Comparison of ENCODE assay signal across 2 cellular contexts in genomic region chr4:61922766-61923165, GRCh38.
TF ChIP-seq lines count a peak whose summit lies in the region.

No MANE protein-coding gene starts in this region.

TF ChIP-seq in liver, 16 proteins besides CTCF, POLR2A, EP300 and RAD21 (continued from another document):
- no peak for TF ChIP-seq HNF4G (IDR thresholded peaks at IDR 0.05)

TF ChIP-seq in HepG2, 621 proteins besides CTCF, POLR2A, EP300 and RAD21:
- TF ChIP-seq ZBTB34 (CRISPR knock-in tag; IDR thresholded peaks at IDR 0.05), result no peak
- TF ChIP-seq PPARG (CRISPR knock-in tag; conservative IDR thresholded peaks at IDR 0.05), result no peak
- TF ChIP-seq, protein P1, sequence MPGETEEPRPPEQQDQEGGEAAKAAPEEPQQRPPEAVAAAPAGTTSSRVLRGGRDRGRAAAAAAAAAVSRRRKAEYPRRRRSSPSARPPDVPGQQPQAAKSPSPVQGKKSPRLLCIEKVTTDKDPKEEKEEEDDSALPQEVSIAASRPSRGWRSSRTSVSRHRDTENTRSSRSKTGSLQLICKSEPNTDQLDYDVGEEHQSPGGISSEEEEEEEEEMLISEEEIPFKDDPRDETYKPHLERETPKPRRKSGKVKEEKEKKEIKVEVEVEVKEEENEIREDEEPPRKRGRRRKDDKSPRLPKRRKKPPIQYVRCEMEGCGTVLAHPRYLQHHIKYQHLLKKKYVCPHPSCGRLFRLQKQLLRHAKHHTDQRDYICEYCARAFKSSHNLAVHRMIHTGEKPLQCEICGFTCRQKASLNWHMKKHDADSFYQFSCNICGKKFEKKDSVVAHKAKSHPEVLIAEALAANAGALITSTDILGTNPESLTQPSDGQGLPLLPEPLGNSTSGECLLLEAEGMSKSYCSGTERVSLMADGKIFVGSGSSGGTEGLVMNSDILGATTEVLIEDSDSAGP (CRISPR knock-in tag; IDR thresholded peaks at IDR 0.05; ENCODE audit: borderline replicate concordance), result no peak
- TF ChIP-seq RFX1 (IDR thresholded peaks at IDR 0.05), result no peak
- TF ChIP-seq, protein P2, sequence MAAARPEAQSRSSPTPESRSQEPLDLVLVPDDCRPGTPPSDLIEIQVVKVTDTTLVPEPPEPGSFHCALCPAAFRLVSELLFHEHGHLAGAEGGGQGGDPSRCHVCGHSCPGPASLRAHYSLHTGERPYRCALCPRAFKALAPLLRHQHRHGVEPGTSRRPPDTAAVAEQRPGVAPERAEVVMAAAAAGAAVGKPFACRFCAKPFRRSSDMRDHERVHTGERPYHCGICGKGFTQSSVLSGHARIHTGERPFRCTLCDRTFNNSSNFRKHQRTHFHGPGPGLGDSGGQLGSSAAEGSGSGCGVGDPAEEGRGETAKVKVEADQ (CRISPR knock-in tag; IDR thresholded peaks at IDR 0.05; ENCODE audit: borderline replicate concordance), result no peak
